In genomic region chr17:49787932-49788442, GRCh38 we compare ENCODE assay signal across 8 cellular contexts. TPM values are rescaled to one million over a fixed set of nuclear protein-coding genes. Genes with fewer than 3 reads are reported as not detected.
A peak's percentile ranks its signal among the peaks of the same experiment; 100 is the strongest.
DNase-seq lines count a peak whose midpoint lies in the region; ATAC-seq and TF ChIP-seq lines count a peak whose summit lies in the region.

No MANE protein-coding gene starts in this region.

- H3K27me3 Mint-ChIP-seq in T-cell, result no peaks in the 10 kb centered on the region
- no peaks in the 10 kb centered on the region for H3K27me3 Mint-ChIP-seq in neural crest cell (ENCODE audit: low read depth)

- H3K9me3 Mint-ChIP-seq in T-cell (no peaks in the 10 kb centered on the region), neural crest cell (no peaks in the 10 kb centered on the region)

- CTCF ChIA-PET in T-cell (lab: Charles Lee), result interaction anchor here in 1 of 2 donors (0.8 to 2.6 kb wide), 7 partner anchors 24 to 222 kb away, joined by 3 to 11 read pairs (median 4); partner anchors contain the start of genes FAM117A and SLC35B1

- POLR2A ChIA-PET in T-cell (lab: Charles Lee), result interaction anchor here (0.6 to 3.1 kb wide), 11 partner anchors 10 to 112 kb away, joined by 3 to 30 read pairs (median 4); partner anchors contain the start of gene FAM117A (in 2 of the 2)

- no peak for ATAC-seq in T-cell (replicated peaks in 1 of 4)
- no peak for ATAC-seq in HG03175 (IDR thresholded peaks at IDR 0.05; ENCODE audit: unreplicated experiment)
- no peak for ATAC-seq in HG03460 (IDR thresholded peaks at IDR 0.05; ENCODE audit: unreplicated experiment)
- ATAC-seq in HG02840 (IDR thresholded peaks at IDR 0.05; ENCODE audit: low FRiP score, unreplicated experiment), result no peak

- H3K4me1 Mint-ChIP-seq in T-cell (peaks cover 51 to 55% (median 52%) of the 10 kb centered on the region in 3 donors), neural crest cell (peaks cover 38% of the 10 kb centered on the region)

- H3K36me3 ChIP-seq in H7 (replicated peaks; ENCODE audit: control insufficient read depth, insufficient read depth, low read length), result peaks cover 11% of the 10 kb centered on the region

- H3K27ac Mint-ChIP-seq in T-cell (peak overlapping the region; percentile 98 to 99), neural crest cell (ENCODE audit: unreplicated experiment) (peak overlapping the region; percentile 98)

- H3K4me3 Mint-ChIP-seq in T-cell (peak overlapping the region; percentile 89 to 99 (median 95)), neural crest cell (peak overlapping the region; percentile 93)

- H3K36me3 Mint-ChIP-seq in T-cell, result peaks cover 24% of the 10 kb centered on the region
- H3K36me3 Mint-ChIP-seq in neural crest cell (ENCODE audit: low read depth), result no peaks in the 10 kb centered on the region

- TF ChIP-seq CTCF in neural crest cell (conservative IDR thresholded peaks at IDR 0.05), result no peak

- H3K27me3 ChIP-seq in H7 (ENCODE audit: control insufficient read depth, insufficient read depth, low read length), result no peaks in the 10 kb centered on the region

- peak; percentile 32 for DNase-seq in H7
- peak in 22 of 34 experiments; percentile 1 to 50 (median 9) for DNase-seq in T-cell
- peak; percentile 66 for DNase-seq in ecto neural progenitor cell (ENCODE audit: low spot score)
- DNase-seq in neural crest cell (ENCODE audit: low read depth, low spot score), result peak; percentile 16
- DNase-seq in NCI-H2029 (lab: John Stamatoyannopoulos, UW), result no peak

- H3K4me3 ChIP-seq in H7 (ENCODE audit: insufficient read depth, low read depth, low read length), result peak overlapping the region; percentile 47

RNA-seq across cellular contexts. Expression of gene KAT7, which starts 0.5 kb away (rescaled TPM):
- 96.1 and 153 TPM in 2 replicates for total RNA-seq in H7 (2014; rRNA removed; shearing (Covaris generic))
- total RNA-seq in T-cell, result 100 to 1,000 TPM in 2 of 5 donors, 10 to 100 TPM in 3; 96.8 to 197 (median 99.7) TPM
- total RNA-seq in neural crest cell, result 93.5 and 99.7 TPM in 2 replicates

RNA-seq across cellular contexts. Expression of gene FAM117A, which starts 24.1 kb away (rescaled TPM):
- 21.8 and 24.3 TPM in 2 replicates for total RNA-seq in H7 (2014; rRNA removed; shearing (Covaris generic))
- total RNA-seq in T-cell (100 to 1,000 TPM in 2 of 5 donors, 10 to 100 TPM in 3; 71.9 to 105 (median 99.1) TPM), neural crest cell (13.6 and 17.0 TPM in 2 replicates)

RNA-seq across cellular contexts. Expression of gene TAC4, which starts 59.9 kb away (rescaled TPM):
- not detected in 2 replicates for total RNA-seq in H7 (2014; rRNA removed; shearing (Covaris generic))
- total RNA-seq in T-cell (not detected), neural crest cell (not detected in 2 replicates)
